Comparison of ENCODE assay signal across 16 cellular contexts in genomic region chr13:89361909-89362308, GRCh38.
A peak's percentile ranks its signal among the peaks of the same experiment; 100 is the strongest.
DNase-seq lines count a peak whose midpoint lies in the region; ATAC-seq and TF ChIP-seq lines count a peak whose summit lies in the region.
"Had no signal": no experiment of that assay in that cellular context is flagged by ENCODE, and none has a peak within 500 bp of the region (broad histone marks: within the 10 kb centered on the region; RNA-seq: fewer than 3 reads in every experiment).

No MANE protein-coding gene starts in this region.

- H3K27me3 ChIP-seq in breast epithelium = no peaks in the 10 kb centered on the region
- no peaks in the 10 kb centered on the region for H3K27me3 ChIP-seq in upper lobe of right lung

- H3K36me3 ChIP-seq in breast epithelium (no peaks in the 10 kb centered on the region), upper lobe of right lung (no peaks in the 10 kb centered on the region)

- no peaks in the 10 kb centered on the region for H3K27me3 Mint-ChIP-seq in MCF 10A (ENCODE audit: insufficient read depth, unreplicated experiment)
- H3K27me3 Mint-ChIP-seq: activated CD4-positive, alpha-beta T cell treated with anti-CD3 and anti-CD28 coated beads, Interleukin-2, amount 10 ng/mL, durations not matched to agents 24 days and 14 days; activated naive CD8-positive, alpha-beta T cell treated with anti-CD3 and anti-CD28 coated beads for 36 hours had no signal

- POLR2A ChIA-PET in MCF 10A (lab: Yijun Ruan, JAX) = no interaction called here

- ATAC-seq in upper lobe of right lung (no peak), GM21390 (IDR thresholded peaks at IDR 0.05; ENCODE audit: unreplicated experiment) (no peak)
- ATAC-seq: right cardiac atrium; stimulated activated effector memory CD8-positive, alpha-beta T cell treated with anti-CD3 and anti-CD28 coated beads, Interleukin-12 subunit alpha, Interleukin-12 subunit beta, amount 100 ng/mL, for 72 hours had no signal

- H3K9me3 Mint-ChIP-seq in MCF 10A (ENCODE audit: unreplicated experiment) = no peaks in the 10 kb centered on the region

- no peaks in the 10 kb centered on the region for H3K36me3 Mint-ChIP-seq in MCF 10A (ENCODE audit: insufficient read depth, unreplicated experiment)
- H3K36me3 Mint-ChIP-seq: activated naive CD8-positive, alpha-beta T cell treated with anti-CD3 and anti-CD28 coated beads for 36 hours; stimulated activated effector memory CD8-positive, alpha-beta T cell treated with anti-CD3 and anti-CD28 coated beads, Interleukin-12 subunit alpha, Interleukin-12 subunit beta, amount 100 ng/mL, for 72 hours had no signal

- H3K9me3 ChIP-seq in breast epithelium (no peaks in the 10 kb centered on the region), upper lobe of right lung (no peaks in the 10 kb centered on the region)
- H3K9me3 ChIP-seq: Caco-2 had no signal

- no peak overlapping the region for H3K4me3 Mint-ChIP-seq in MCF 10A (ENCODE audit: unreplicated experiment)
- H3K4me3 Mint-ChIP-seq: activated CD4-positive, alpha-beta T cell treated with anti-CD3 and anti-CD28 coated beads, Interleukin-2, amount 10 ng/mL, durations not matched to agents 24 days and 14 days; activated naive CD8-positive, alpha-beta T cell treated with anti-CD3 and anti-CD28 coated beads for 36 hours; stimulated activated effector memory CD8-positive, alpha-beta T cell treated with anti-CD3 and anti-CD28 coated beads, Interleukin-12 subunit alpha, Interleukin-12 subunit beta, amount 100 ng/mL, for 72 hours; T-helper 2 cell treated with Interferon-gamma antibody and Interleukin-4, amounts not matched to agents 5 μg/mL and 100 μg/mL, for 36 hours had no signal

- no peaks in the 10 kb centered on the region for H3K4me1 Mint-ChIP-seq in MCF 10A (ENCODE audit: insufficient read depth, unreplicated experiment)
- H3K4me1 Mint-ChIP-seq: activated CD4-positive, alpha-beta T cell treated with anti-CD3 and anti-CD28 coated beads, Interleukin-2, amount 10 ng/mL, durations not matched to agents 24 days and 14 days; activated naive CD8-positive, alpha-beta T cell treated with anti-CD3 and anti-CD28 coated beads for 36 hours; stimulated activated effector memory CD8-positive, alpha-beta T cell treated with anti-CD3 and anti-CD28 coated beads, Interleukin-12 subunit alpha, Interleukin-12 subunit beta, amount 100 ng/mL, for 72 hours had no signal

- H3K27ac ChIP-seq in breast epithelium (no peak overlapping the region), upper lobe of right lung (no peak overlapping the region)

- intact Hi-C loops in MCF 10A (cut with micrococcal nuclease) = loop anchor here (5.0 kb wide), 1 partner anchor 335 kb away; no protein-coding TSS in a partner anchor
- intact Hi-C loops in breast epithelium (cut with DNase I; ENCODE audit: low total_unique reads) = loop anchor here (10.0 kb wide), 1 partner anchor 903 kb away; no protein-coding TSS in a partner anchor
- intact Hi-C loops in upper lobe of right lung (cut with DNase I) = no loop called here

- CTCF ChIA-PET in MCF 10A (lab: Yijun Ruan, JAX) = interaction anchor here (0.9 to 1.2 kb wide), 4 partner anchors 12 to 338 kb away, joined by 3 to 4 read pairs (median 4); no protein-coding TSS in a partner anchor

- no TSS peak for BruUV-seq in MCF 10A (replicated peaks; lab: Mats Ljungman, UMichigan)

- no peak for TF ChIP-seq CTCF in MCF 10A (IDR thresholded peaks at IDR 0.05; ENCODE audit: unreplicated experiment)
- TF ChIP-seq CTCF in breast epithelium (IDR thresholded peaks at IDR 0.05) = no peak
- TF ChIP-seq CTCF in epithelial cell of proximal tubule (conservative IDR thresholded peaks at IDR 0.05; ENCODE audit: low read depth, low read length) = peak; percentile 60
- TF ChIP-seq CTCF in upper lobe of right lung (IDR thresholded peaks at IDR 0.05) = peak; percentile 8

- no peak for TF ChIP-seq POLR2A in breast epithelium (IDR thresholded peaks at IDR 0.05)

- H3K4me3 ChIP-seq in breast epithelium = no peak overlapping the region
- no peak overlapping the region for H3K4me3 ChIP-seq in epithelial cell of proximal tubule (ENCODE audit: low read depth, low read length)
- no peak overlapping the region for H3K4me3 ChIP-seq in upper lobe of right lung

- DNase-seq in MCF 10A (ENCODE audit: unreplicated experiment) (peak; percentile 8), breast epithelium (ENCODE audit: low spot score in 2 of 2) (no peak), SHP77 treated with DMSO at 0.1 percent for 48 hours (lab: John Stamatoyannopoulos, UW) (peak; percentile 29), epithelial cell of proximal tubule (ENCODE audit: low read depth) (no peak), upper lobe of right lung (no peak), globus pallidus (ENCODE audit: low spot score) (no peak)
- DNase-seq in activated CD4-positive, alpha-beta T cell treated with anti-CD3 and anti-CD28 coated beads for 1 hour = no peak
- DNase-seq: activated CD4-positive, alpha-beta T cell treated with anti-CD3 and anti-CD28 coated beads, Interleukin-2, amount 10 ng/mL, durations not matched to agents 24 days and 14 days; activated naive CD8-positive, alpha-beta T cell treated with anti-CD3 and anti-CD28 coated beads for 36 hours; activated T-cell treated with anti-CD3 and anti-CD28 coated beads, Interleukin-2, amount 50 U/mL, for 1 hour; MV-4-11; right cardiac atrium had no signal

- no peaks in the 10 kb centered on the region for H3K4me1 ChIP-seq in breast epithelium
- no peaks in the 10 kb centered on the region for H3K4me1 ChIP-seq in upper lobe of right lung
- H3K4me1 ChIP-seq: Caco-2 had no signal

- no peak overlapping the region for H3K27ac Mint-ChIP-seq in MCF 10A (ENCODE audit: low read depth, unreplicated experiment)
- H3K27ac Mint-ChIP-seq: activated CD4-positive, alpha-beta T cell treated with anti-CD3 and anti-CD28 coated beads, Interleukin-2, amount 10 ng/mL, durations not matched to agents 24 days and 14 days; activated naive CD8-positive, alpha-beta T cell treated with anti-CD3 and anti-CD28 coated beads for 36 hours; stimulated activated effector memory CD8-positive, alpha-beta T cell treated with anti-CD3 and anti-CD28 coated beads, Interleukin-12 subunit alpha, Interleukin-12 subunit beta, amount 100 ng/mL, for 72 hours; T-helper 2 cell treated with Interferon-gamma antibody and Interleukin-4, amounts not matched to agents 5 μg/mL and 100 μg/mL, for 36 hours had no signal

Comparison
In these comparisons a context has a peak if more than half of its experiments do, and no peak if none do; other contexts are left out.
1. DNase-seq: peak in MCF 10A (single experiment) and SHP77 treated with DMSO at 0.1 percent for 48 hours (single experiment); none in breast epithelium (0 of 2), epithelial cell of proximal tubule (single experiment), upper lobe of right lung (single experiment), globus pallidus (single experiment) and activated CD4-positive, alpha-beta T cell treated with anti-CD3 and anti-CD28 coated beads for 1 hour (single experiment).
2. CTCF ChIP-seq: peak in epithelial cell of proximal tubule (single experiment) and upper lobe of right lung (single experiment); none in MCF 10A (single experiment) and breast epithelium (0 of 3).